In the genomic region with DNA sequence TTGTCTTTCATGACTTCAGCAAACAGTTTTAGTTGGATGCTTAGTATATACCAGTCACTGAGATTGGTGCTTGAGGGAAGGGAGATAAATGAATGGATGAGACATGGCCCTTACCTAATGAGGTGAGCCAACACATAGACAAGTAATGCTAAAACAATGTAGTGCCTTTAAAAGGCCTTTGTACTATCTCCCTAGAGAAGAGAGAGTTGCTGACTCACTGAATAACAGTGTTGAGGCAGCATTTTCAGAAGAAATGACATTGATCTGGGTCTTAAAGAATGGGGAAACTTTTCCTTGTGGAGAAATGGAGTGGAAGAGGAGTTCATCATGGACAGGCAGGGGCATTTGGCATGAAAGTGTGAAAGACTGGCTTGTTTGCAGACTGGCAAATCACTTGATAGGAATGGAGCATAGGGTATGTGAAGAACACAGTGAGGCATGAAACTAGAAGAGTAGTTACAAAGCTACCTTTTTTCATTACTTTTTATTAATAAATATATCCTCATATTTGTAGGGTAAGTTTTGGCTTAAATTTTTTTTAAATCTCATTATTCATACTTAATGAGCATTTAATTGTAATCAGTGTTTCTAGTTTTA, we compare ENCODE assay signal across 12 cellular contexts.
DNase-seq lines count a peak whose midpoint lies in the region; ATAC-seq and TF ChIP-seq lines count a peak whose summit lies in the region.
"Had no signal": no experiment of that assay in that cellular context is flagged by ENCODE, and none has a peak within 500 bp of the region (broad histone marks: within the 10 kb centered on the region; RNA-seq: fewer than 3 reads in every experiment).

No MANE protein-coding gene starts in this region.

- H3K27ac Mint-ChIP-seq in endodermal cell = peak overlapping the region; percentile 55
- H3K27ac Mint-ChIP-seq in activated T-cell treated with anti-CD3 and anti-CD28 coated beads, Interleukin-2, amount 50 U/mL, for 24 hours = no peak overlapping the region
- H3K27ac Mint-ChIP-seq: T-helper 1 cell treated with Interleukin-12 subunit alpha and Interleukin-12 subunit beta and Interleukin-4 antibody, amounts not matched to agents 30 μg/mL and 1 μg/mL, for 36 hours had no signal

- H4K5ac ChIP-seq in mesendoderm (ENCODE audit: low read length) = no peak overlapping the region

- H3K36me3 ChIP-seq in endodermal cell (ENCODE audit: control insufficient read depth, insufficient read depth, low read length) = no peaks in the 10 kb centered on the region
- H3K36me3 ChIP-seq in mesendoderm (ENCODE audit: control insufficient read depth, insufficient read depth, low read length) = no peaks in the 10 kb centered on the region
- H3K36me3 ChIP-seq: vagina had no signal

- peaks cover 28% of the 10 kb centered on the region for H3K9me3 ChIP-seq in endodermal cell (ENCODE audit: control insufficient read depth, low read length)
- H3K9me3 ChIP-seq: vagina had no signal

- peaks cover 23% of the 10 kb centered on the region for H3K9me3 Mint-ChIP-seq in endodermal cell
- peaks cover 5% of the 10 kb centered on the region for H3K9me3 Mint-ChIP-seq in activated T-cell treated with anti-CD3 and anti-CD28 coated beads, Interleukin-2, amount 50 U/mL, for 24 hours

- no peak overlapping the region for H2BK5ac ChIP-seq in mesendoderm (ENCODE audit: low read length)

- peaks cover 3% of the 10 kb centered on the region for H3K79me2 ChIP-seq in mesendoderm (ENCODE audit: control insufficient read depth, insufficient read depth, low read length)

- peaks cover 29% of the 10 kb centered on the region for H3K4me1 Mint-ChIP-seq in endodermal cell
- peaks cover 49% of the 10 kb centered on the region for H3K4me1 Mint-ChIP-seq in activated T-cell treated with anti-CD3 and anti-CD28 coated beads, Interleukin-2, amount 50 U/mL, for 24 hours (ENCODE audit: low read depth)

- H2BK15ac ChIP-seq in mesendoderm (replicated peaks; ENCODE audit: low read depth) = no peak overlapping the region

- no peak for ATAC-seq in GM18909 (IDR thresholded peaks at IDR 0.05; ENCODE audit: poor library complexity, unreplicated experiment)
- no peak for ATAC-seq in HG03280 (IDR thresholded peaks at IDR 0.05; ENCODE audit: unreplicated experiment)

- no peak overlapping the region for H3K9ac ChIP-seq in endodermal cell (ENCODE audit: extremely low read depth, low read length, poor library complexity, severe bottlenecking)
- no peak overlapping the region for H3K9ac ChIP-seq in mesendoderm (ENCODE audit: low read length)

- no peak overlapping the region for H3K23ac ChIP-seq in mesendoderm (ENCODE audit: low read length)

- H2BK120ac ChIP-seq in mesendoderm (ENCODE audit: low read depth, low read length) = no peak overlapping the region

- no peak overlapping the region for H4K8ac ChIP-seq in mesendoderm (ENCODE audit: low read depth, low read length)

- no peaks in the 10 kb centered on the region for H3K4me1 ChIP-seq in endodermal cell (ENCODE audit: control insufficient read depth, insufficient read depth, low read length)
- peaks cover 3% of the 10 kb centered on the region for H3K4me1 ChIP-seq in mesendoderm (ENCODE audit: control insufficient read depth, low read depth, low read length)

- H3K27me3 ChIP-seq in endodermal cell (ENCODE audit: control insufficient read depth, insufficient read depth, low read length, poor library complexity, severe bottlenecking) (no peaks in the 10 kb centered on the region), mesendoderm (ENCODE audit: insufficient read depth, low read length, poor library complexity) (no peaks in the 10 kb centered on the region)
- H3K27me3 ChIP-seq: vagina had no signal

- H3K4me3 Mint-ChIP-seq in endodermal cell = no peak overlapping the region
- H3K4me3 Mint-ChIP-seq in activated T-cell treated with anti-CD3 and anti-CD28 coated beads, Interleukin-2, amount 50 U/mL, for 24 hours = no peak overlapping the region
- H3K4me3 Mint-ChIP-seq: T-helper 1 cell treated with Interleukin-12 subunit alpha and Interleukin-12 subunit beta and Interleukin-4 antibody, amounts not matched to agents 30 μg/mL and 1 μg/mL, for 36 hours had no signal

- no peak for TF ChIP-seq CTCF in endodermal cell (conservative IDR thresholded peaks at IDR 0.05)

- H3K18ac ChIP-seq in mesendoderm (ENCODE audit: low read length) = no peak overlapping the region

- H3K4me2 ChIP-seq in mesendoderm (ENCODE audit: low read length) = no peak overlapping the region

- no peak overlapping the region for H3K4me3 ChIP-seq in endodermal cell (ENCODE audit: low read length)
- H3K4me3 ChIP-seq in mesendoderm (ENCODE audit: low read length) = no peak overlapping the region
- H3K4me3 ChIP-seq: vagina had no signal

- H2AK5ac ChIP-seq in mesendoderm (ENCODE audit: low read length) = no peak overlapping the region

- H3K36me3 Mint-ChIP-seq in endodermal cell (ENCODE audit: low read depth) = peaks cover 13% of the 10 kb centered on the region
- peaks cover 18% of the 10 kb centered on the region for H3K36me3 Mint-ChIP-seq in activated T-cell treated with anti-CD3 and anti-CD28 coated beads, Interleukin-2, amount 50 U/mL, for 24 hours (ENCODE audit: low read depth)

- no peak overlapping the region for H3K27ac ChIP-seq in endodermal cell (ENCODE audit: low read depth, low read length)
- no peak overlapping the region for H3K27ac ChIP-seq in mesendoderm (ENCODE audit: low read depth, low read length)
- H3K27ac ChIP-seq: vagina had no signal

- peaks cover 7% of the 10 kb centered on the region for H3K79me1 ChIP-seq in mesendoderm (ENCODE audit: low read length)

- DNase-seq in ELR (ENCODE audit: low read depth) (peak; percentile 89), OCI-M1 (lab: John Stamatoyannopoulos, UW) (peak; percentile 43), endodermal cell (no peak), mesendoderm (peak; percentile 91), SK-N-DZ (ENCODE audit: low spot score) (no peak)
- no peak for DNase-seq in activated T-cell treated with anti-CD3 and anti-CD28 coated beads, Interleukin-2, amount 50 U/mL, for 24 hours
- DNase-seq: DMS 273 treated with DMSO at 0.1 percent for 48 hours, islet precursor cell had no signal

- no peaks in the 10 kb centered on the region for H3K27me3 Mint-ChIP-seq in endodermal cell (ENCODE audit: insufficient read depth)
- no peaks in the 10 kb centered on the region for H3K27me3 Mint-ChIP-seq in activated T-cell treated with anti-CD3 and anti-CD28 coated beads, Interleukin-2, amount 50 U/mL, for 24 hours

- no peak overlapping the region for H3K4ac ChIP-seq in mesendoderm (ENCODE audit: low read depth, low read length)

- H3K56ac ChIP-seq in mesendoderm (ENCODE audit: low read length) = no peak overlapping the region

Comparison
In these comparisons a context has a peak if more than half of its experiments do, and no peak if none do; other contexts are left out.
1. DNase-seq: peak in ELR (single experiment), OCI-M1 (single experiment) and mesendoderm (single experiment); none in endodermal cell (single experiment), SK-N-DZ (single experiment) and activated T-cell treated with anti-CD3 and anti-CD28 coated beads, Interleukin-2, amount 50 U/mL, for 24 hours (single experiment).